ENCODE assay signal across 17 cellular contexts in genomic region chr20:18577942-18578341, GRCh38. TPM values are rescaled to one million over a fixed set of nuclear protein-coding genes. Genes with fewer than 3 reads are reported as not detected.
DNase-seq lines count a peak whose midpoint lies in the region; FAIRE-seq and TF ChIP-seq lines count a peak whose summit lies in the region.
"Had no signal": no experiment of that assay in that cellular context is flagged by ENCODE, and none has a peak within 500 bp of the region (broad histone marks: within the 10 kb centered on the region; RNA-seq: fewer than 3 reads in every experiment).

No MANE protein-coding gene starts in this region.

- POLR2A ChIA-PET in H1 (lab: Charles Lee; ENCODE audit: partially characterized antibody) = interaction anchor here (1.6 to 2.0 kb wide), 2 partner anchors 8 to 11 kb away, joined by 4 to 9 read pairs; partner anchors contain the start of gene SMIM26

- H3K79me2 ChIP-seq in H1 (ENCODE audit: control insufficient read depth in 1 of 2, insufficient read depth in 2 of 2, low read length in 2 of 2) = no peaks in the 10 kb centered on the region

- no peak for TF ChIP-seq CTCF in H1 (IDR thresholded peaks at IDR 0.05; ENCODE audit: control extremely low read depth in 1 of 3, insufficient read depth in 1 of 3, low read depth in 1 of 3, low read length in 3 of 3)

- in situ Hi-C loops in G401 (cut with HindIII; ENCODE audit: low sequenced_read_pairs) (no loop called here), ACHN (cut with HindIII; ENCODE audit: low pct_ligation_motif_present, low pct_unique_long_range_greater_than_20kb, low sequenced_read_pairs) (no loop called here)

- no peak overlapping the region for H2BK5ac ChIP-seq in H1 (ENCODE audit: low read depth, low read length)

- H3K4me1 ChIP-seq in H1 (replicated peaks in 1 of 4; ENCODE audit: control insufficient read depth in 3 of 4, insufficient read depth in 4 of 4, low read length in 3 of 4) = no peaks in the 10 kb centered on the region
- H3K4me1 ChIP-seq: A549 had no signal

- no peak overlapping the region for H2BK20ac ChIP-seq in H1 (ENCODE audit: low read length)

- H2AFZ ChIP-seq in H1 (ENCODE audit: low read length) = 0 out of 2 replicates have a peak overlapping the region, but pooled peaks have one; percentile 15
- H2AFZ ChIP-seq: GM23248 had no signal

- no peaks in the 10 kb centered on the region for H3K36me3 ChIP-seq in H1 (ENCODE audit: control insufficient read depth in 2 of 4, insufficient read depth in 4 of 4, low read length in 3 of 4)

- no peaks in the 10 kb centered on the region for H3K79me1 ChIP-seq in H1 (ENCODE audit: low read depth, low read length)

- no peaks in the 10 kb centered on the region for H3K9me3 ChIP-seq in H1 (ENCODE audit: insufficient read depth in 2 of 2, low read depth in 1 of 2, low read length in 1 of 2)
- H3K9me3 ChIP-seq: A549 had no signal

- no peaks in the 10 kb centered on the region for H4K20me1 ChIP-seq in H1 (replicated peaks in 1 of 2; ENCODE audit: control insufficient read depth in 1 of 2, insufficient read depth in 2 of 2, low read length in 2 of 2)

- 84% methylated on average over 6 of the region's 6 CpGs; no CpG with 5 or more reads in 1 of the 2 experiments for WGBS in H1 (ENCODE audit: extremely low coverage in 1 of 2, insufficient coverage in 1 of 2, insufficient read length in 1 of 2, insufficient replicate concordance in 2 of 2, low coverage in 1 of 2, low lambda C conversion rate in 2 of 2, missing lambda C conversion rate in 1 of 2), 2 experiments

- H3K27me3 ChIP-seq in H1 (replicated peaks in 1 of 4; ENCODE audit: control insufficient read depth in 3 of 4, extremely low read depth in 1 of 4, insufficient read depth in 3 of 4, low read length in 3 of 4) = no peaks in the 10 kb centered on the region

- no peak overlapping the region for H2AK5ac ChIP-seq in H1 (ENCODE audit: low read depth, low read length)

- no peak overlapping the region for H2BK120ac ChIP-seq in H1 (replicated peaks; ENCODE audit: low read depth, low read length)

- H2BK15ac ChIP-seq in H1 (ENCODE audit: low read length) = no peak overlapping the region

- no peak overlapping the region for H4K8ac ChIP-seq in H1 (ENCODE audit: extremely low read depth, insufficient read depth, low read length)

- no peak overlapping the region for H4K91ac ChIP-seq in H1 (replicated peaks; ENCODE audit: insufficient read length, low read length)

- no peak overlapping the region for H3K14ac ChIP-seq in H1 (ENCODE audit: insufficient read length)

- CTCF ChIA-PET in H1 (lab: Charles Lee; ENCODE audit: partially characterized antibody) = no interaction called here

- no peak for TF ChIP-seq POLR2A in H1 (IDR thresholded peaks at IDR 0.05; ENCODE audit: control extremely low read depth in 1 of 2, low read depth in 2 of 2, low read length in 2 of 2)

- no peak overlapping the region for H3K18ac ChIP-seq in H1 (ENCODE audit: extremely low read depth, low read length)

- no peak overlapping the region for H3K23ac ChIP-seq in H1 (ENCODE audit: insufficient read length)

- H4K5ac ChIP-seq in H1 (ENCODE audit: insufficient read length, low read depth, low read length) = no peak overlapping the region

- DNase-seq in NCI-H2171 treated with DMSO at 0.1 percent for 48 hours (lab: John Stamatoyannopoulos, UW) (peak; percentile 33), NCI-H2171 (lab: John Stamatoyannopoulos, UW) (no peak), G401 (ENCODE audit: low spot score) (peak; percentile 19), H1 (ENCODE audit: low read depth in 1 of 2, low spot score in 2 of 2) (no peak), ACHN (no peak), DMS79 (lab: John Stamatoyannopoulos, UW) (no peak)
- DNase-seq: 8988T; CD4-positive, alpha-beta memory T cell; COR-L47; DMS53; DND-41; GDM1; GM23248; H9 had no signal

- TF ChIP-seq EP300 in H1 (IDR thresholded peaks at IDR 0.05; ENCODE audit: borderline replicate concordance in 1 of 2, low read depth in 2 of 2, low read length in 2 of 2) = no peak

- H3K4me3 ChIP-seq in H1 (ENCODE audit: extremely low read depth in 1 of 4, insufficient read depth in 2 of 4, low read depth in 3 of 4, low read length in 4 of 4) = no peak overlapping the region
- H3K4me3 ChIP-seq: A549, GM12878, GM23248 had no signal

- no peak overlapping the region for H3K56ac ChIP-seq in H1 (replicated peaks; ENCODE audit: insufficient read length, low read depth, low read length)

- no peaks in the 10 kb centered on the region for H3K23me2 ChIP-seq in H1 (ENCODE audit: low read depth, low read length)

- TF ChIP-seq RAD21 in H1 (IDR thresholded peaks at IDR 0.05 in 1 of 2, conservative IDR thresholded peaks at IDR 0.05 in 1 of 2; ENCODE audit: low read depth in 2 of 2, low read length in 2 of 2) = no peak

- H2BK12ac ChIP-seq in H1 (ENCODE audit: low read depth, low read length) = no peak overlapping the region

- H3K9ac ChIP-seq in H1 (replicated peaks in 1 of 4; ENCODE audit: extremely low read depth in 1 of 4, low read depth in 3 of 4, low read length in 3 of 4) = peak overlapping the region in 1 of 4 experiments; percentile 4; a peak in 1 of 7 replicates
- H3K9ac ChIP-seq: GM23248 had no signal

- no peak overlapping the region for H3K27ac ChIP-seq in H1 (ENCODE audit: low read depth, low read length)
- H3K27ac ChIP-seq: A549, GM23248 had no signal

- no peak for FAIRE-seq in H1 (lab: Jason Lieb, UNC)
- FAIRE-seq: A549, GM12878, GM19239 had no signal

- no peak overlapping the region for H3K4ac ChIP-seq in H1 (replicated peaks; ENCODE audit: insufficient read length, low read depth, low read length)

- H3K4me2 ChIP-seq in H1 (ENCODE audit: insufficient read depth in 1 of 2, low read depth in 2 of 2, low read length in 2 of 2) = no peak overlapping the region
- H3K4me2 ChIP-seq: A549 had no signal

TF ChIP-seq in H1, 55 proteins besides CTCF, POLR2A, EP300 and RAD21:
- TF ChIP-seq CBX5 (IDR thresholded peaks at IDR 0.05; ENCODE audit: low read depth, low read length) = no peak
- TF ChIP-seq KDM1A (IDR thresholded peaks at IDR 0.05; ENCODE audit: borderline replicate concordance, low read length) = no peak
- TF ChIP-seq KDM5A (IDR thresholded peaks at IDR 0.05; ENCODE audit: low read length) = no peak
- TF ChIP-seq E2F6 (IDR thresholded peaks at IDR 0.05) = no peak
- TF ChIP-seq GTF2F1 (IDR thresholded peaks at IDR 0.05; ENCODE audit: borderline replicate concordance, low read depth, low read length) = no peak
- no peak for TF ChIP-seq TCF12 (IDR thresholded peaks at IDR 0.05; ENCODE audit: low read depth, low read length)

RNA-seq across cellular contexts. Expression of gene DTD1, which starts 9.9 kb away (rescaled TPM):
- 110 and 135 TPM in 2 replicates for total RNA-seq in G401 (2014; rRNA removed; shearing (Covaris generic))
- 66.6 and 72.1 TPM in 2 replicates for total RNA-seq in H1 (2021; fragmentation: NEBNext Ultra II Directional; extraction: Animal tissue kit (Norgen Biotek cat#: 25700))
- 49.7 and 57.4 TPM in 2 replicates for polyA plus RNA-seq in H1 (2011; rRNA removed)
- 80.0 TPM for polyA plus RNA-seq in H1 (2011; cell fraction: cytosol; rRNA removed)
- 33.4 TPM for polyA plus RNA-seq in H1 (2011; cell fraction: nucleus; rRNA removed)
- polyA plus RNA-seq in H1 (2012, experiment 1 of 2) = 77.2 to 88.5 TPM (median 79.3 TPM) in 4 replicates
- 47.0 TPM for polyA plus RNA-seq in H1 (2012, experiment 2 of 2)
- polyA plus RNA-seq in H1 (2013, experiment 1 of 2) = 61.8 TPM
- polyA plus RNA-seq in H1 (2013, experiment 2 of 2) = 65.6 TPM
- polyA minus RNA-seq in H1 (2011; rRNA and poly(A)+ RNA removed) = 24.6 and 31.0 TPM in 2 replicates
- 20.8 TPM for polyA minus RNA-seq in H1 (2011; cell fraction: cytosol; rRNA and poly(A)+ RNA removed)
- polyA minus RNA-seq in H1 (2011; cell fraction: nucleus; rRNA and poly(A)+ RNA removed) = 25.4 TPM

RNA-seq across cellular contexts. Expression of gene SMIM26, which starts 10.7 kb away (rescaled TPM):
- 75.7 and 164 TPM in 2 replicates for total RNA-seq in G401 (2014; rRNA removed; shearing (Covaris generic))
- total RNA-seq in H1 (2021; fragmentation: NEBNext Ultra II Directional; extraction: Animal tissue kit (Norgen Biotek cat#: 25700)) = 69.8 and 73.0 TPM in 2 replicates
- polyA plus RNA-seq in H1 (2011; rRNA removed) = 73.0 and 95.0 TPM in 2 replicates
- polyA plus RNA-seq in H1 (2011; cell fraction: cytosol; rRNA removed) = 113 TPM
- polyA plus RNA-seq in H1 (2011; cell fraction: nucleus; rRNA removed) = 36.4 TPM
- polyA plus RNA-seq in H1 (2012, experiment 1 of 2) = 75.3 to 120 TPM (median 88.6 TPM) in 4 replicates
- 266 TPM for polyA plus RNA-seq in H1 (2012, experiment 2 of 2)
- polyA plus RNA-seq in H1 (2013, experiment 1 of 2) = 165 TPM
- 188 TPM for polyA plus RNA-seq in H1 (2013, experiment 2 of 2)
- 27.4 and 39.1 TPM in 2 replicates for polyA minus RNA-seq in H1 (2011; rRNA and poly(A)+ RNA removed)
- 21.1 TPM for polyA minus RNA-seq in H1 (2011; cell fraction: cytosol; rRNA and poly(A)+ RNA removed)
- polyA minus RNA-seq in H1 (2011; cell fraction: nucleus; rRNA and poly(A)+ RNA removed) = 55.8 TPM

Comparison
In these comparisons a context has a peak if more than half of its experiments do, and no peak if none do; other contexts are left out.
1. DNase-seq: peak in NCI-H2171 treated with DMSO at 0.1 percent for 48 hours (single experiment) and G401 (single experiment); none in NCI-H2171 (single experiment), H1 (0 of 2), ACHN (single experiment) and DMS79 (single experiment).